In genomic region chr2:192773044-192773443, GRCh38 we compare ENCODE assay signal across 14 cellular contexts.
DNase-seq lines count a peak whose midpoint lies in the region; ATAC-seq and TF ChIP-seq lines count a peak whose summit lies in the region.
"Had no signal": no experiment of that assay in that cellular context is flagged by ENCODE, and none has a peak within 500 bp of the region (broad histone marks: within the 10 kb centered on the region; RNA-seq: fewer than 3 reads in every experiment).

No MANE protein-coding gene starts in this region.

- no peaks in the 10 kb centered on the region for H3K27me3 ChIP-seq in liver (ENCODE audit: control insufficient read depth in 4 of 4, insufficient read depth in 4 of 4, low read length in 3 of 4)

- peaks cover 6% of the 10 kb centered on the region for H3K9me3 Mint-ChIP-seq in stimulated activated effector memory CD8-positive, alpha-beta T cell treated with anti-CD3 and anti-CD28 coated beads, Interleukin-12 subunit alpha, Interleukin-12 subunit beta, amount 100 ng/mL, for 72 hours

- H3K9ac ChIP-seq in liver (ENCODE audit: low read depth in 1 of 2, low read length in 2 of 2) = no peak overlapping the region
- H3K9ac ChIP-seq: GM23248 had no signal

- 20% methylated on average over 2 of the region's 2 CpGs for WGBS in liver

- TF ChIP-seq CTCF in epithelial cell of proximal tubule (conservative IDR thresholded peaks at IDR 0.05; ENCODE audit: low read depth, low read length) (no peak), liver (IDR thresholded peaks at IDR 0.05; ENCODE audit: low read depth, low read length, missing input control) (no peak)

- no peaks in the 10 kb centered on the region for H3K9me3 ChIP-seq in liver (ENCODE audit: control insufficient read depth in 4 of 4, low read length in 3 of 4)
- H3K9me3 ChIP-seq: Caco-2 had no signal

- no peak overlapping the region for H3K27ac ChIP-seq in liver (ENCODE audit: low read depth in 1 of 2, low read length in 2 of 2)
- H3K27ac ChIP-seq: 22Rv1, GM23248 had no signal

- TF ChIP-seq RAD21 in liver (IDR thresholded peaks at IDR 0.05) = no peak

- no peaks in the 10 kb centered on the region for H3K4me1 Mint-ChIP-seq in stimulated activated effector memory CD8-positive, alpha-beta T cell treated with anti-CD3 and anti-CD28 coated beads, Interleukin-12 subunit alpha, Interleukin-12 subunit beta, amount 100 ng/mL, for 72 hours
- H3K4me1 Mint-ChIP-seq: CD14-positive monocyte; CD8-positive, alpha-beta memory T cell had no signal

- H3K27ac Mint-ChIP-seq in stimulated activated effector memory CD8-positive, alpha-beta T cell treated with anti-CD3 and anti-CD28 coated beads, Interleukin-12 subunit alpha, Interleukin-12 subunit beta, amount 100 ng/mL, for 72 hours = no peak overlapping the region
- H3K27ac Mint-ChIP-seq: CD14-positive monocyte; CD8-positive, alpha-beta memory T cell had no signal

- no peaks in the 10 kb centered on the region for H3K36me3 Mint-ChIP-seq in stimulated activated effector memory CD8-positive, alpha-beta T cell treated with anti-CD3 and anti-CD28 coated beads, Interleukin-12 subunit alpha, Interleukin-12 subunit beta, amount 100 ng/mL, for 72 hours
- H3K36me3 Mint-ChIP-seq: CD14-positive monocyte; CD8-positive, alpha-beta memory T cell had no signal

- H3K4me1 ChIP-seq in liver (ENCODE audit: control insufficient read depth in 4 of 4, insufficient read depth in 4 of 4, low read length in 3 of 4) = peaks cover 0 to 2% (median 0%) of the 10 kb centered on the region in 4 donors
- H3K4me1 ChIP-seq: Caco-2 had no signal

- no peaks in the 10 kb centered on the region for H3K36me3 ChIP-seq in liver (ENCODE audit: control insufficient read depth in 4 of 4, insufficient read depth in 3 of 4, low read depth in 1 of 4, low read length in 3 of 4)

- H3K4me3 ChIP-seq in epithelial cell of proximal tubule (ENCODE audit: low read depth, low read length) = no peak overlapping the region
- no peak overlapping the region for H3K4me3 ChIP-seq in liver (ENCODE audit: low read depth in 1 of 3, low read length in 3 of 3)
- H3K4me3 ChIP-seq: GM23248 had no signal

- no peak overlapping the region for H3K4me3 Mint-ChIP-seq in stimulated activated effector memory CD8-positive, alpha-beta T cell treated with anti-CD3 and anti-CD28 coated beads, Interleukin-12 subunit alpha, Interleukin-12 subunit beta, amount 100 ng/mL, for 72 hours
- H3K4me3 Mint-ChIP-seq: CD14-positive monocyte; CD8-positive, alpha-beta memory T cell had no signal

- peak; percentile 20 for DNase-seq in DMS53 (lab: John Stamatoyannopoulos, UW)
- DNase-seq in DMS53 treated with DMSO at 0.1 percent for 48 hours (lab: John Stamatoyannopoulos, UW; ENCODE audit: unreplicated experiment) = no peak
- peak; percentile 15 for DNase-seq in epithelial cell of proximal tubule (ENCODE audit: low read depth)
- DNase-seq in NCI-H1436 treated with DMSO at 0.1 percent for 48 hours (lab: John Stamatoyannopoulos, UW) = no peak
- DNase-seq in stimulated activated effector memory CD8-positive, alpha-beta T cell treated with anti-CD3 and anti-CD28 coated beads, Interleukin-12 subunit alpha, Interleukin-12 subunit beta, amount 100 ng/mL, for 72 hours (ENCODE audit: low spot score in 2 of 2) = no peak
- DNase-seq in iPS-NIHi7 (ENCODE audit: extremely low spot score) = no peak
- no peak for DNase-seq in activated CD4-positive, alpha-beta T cell treated with anti-CD3 and anti-CD28 coated beads, Interleukin-2, amount 50 U/mL, for 4 hours
- DNase-seq: Caco-2; CD8-positive, alpha-beta memory T cell; GM23248 had no signal

- ATAC-seq in stimulated activated effector memory CD8-positive, alpha-beta T cell treated with anti-CD3 and anti-CD28 coated beads, Interleukin-12 subunit alpha, Interleukin-12 subunit beta, amount 100 ng/mL, for 72 hours = no peak
- ATAC-seq: HCT116 had no signal

TF ChIP-seq in liver, 16 proteins besides CTCF, POLR2A, EP300 and RAD21:
- TF ChIP-seq, protein P1, sequence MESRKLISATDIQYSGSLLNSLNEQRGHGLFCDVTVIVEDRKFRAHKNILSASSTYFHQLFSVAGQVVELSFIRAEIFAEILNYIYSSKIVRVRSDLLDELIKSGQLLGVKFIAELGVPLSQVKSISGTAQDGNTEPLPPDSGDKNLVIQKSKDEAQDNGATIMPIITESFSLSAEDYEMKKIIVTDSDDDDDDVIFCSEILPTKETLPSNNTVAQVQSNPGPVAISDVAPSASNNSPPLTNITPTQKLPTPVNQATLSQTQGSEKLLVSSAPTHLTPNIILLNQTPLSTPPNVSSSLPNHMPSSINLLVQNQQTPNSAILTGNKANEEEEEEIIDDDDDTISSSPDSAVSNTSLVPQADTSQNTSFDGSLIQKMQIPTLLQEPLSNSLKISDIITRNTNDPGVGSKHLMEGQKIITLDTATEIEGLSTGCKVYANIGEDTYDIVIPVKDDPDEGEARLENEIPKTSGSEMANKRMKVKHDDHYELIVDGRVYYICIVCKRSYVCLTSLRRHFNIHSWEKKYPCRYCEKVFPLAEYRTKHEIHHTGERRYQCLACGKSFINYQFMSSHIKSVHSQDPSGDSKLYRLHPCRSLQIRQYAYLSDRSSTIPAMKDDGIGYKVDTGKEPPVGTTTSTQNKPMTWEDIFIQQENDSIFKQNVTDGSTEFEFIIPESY (IDR thresholded peaks at IDR 0.05) = no peak
- TF ChIP-seq YY1 (IDR thresholded peaks at IDR 0.05) (no peak), HNF4A (conservative IDR thresholded peaks at IDR 0.05) (peak; percentile 37 to 49), NR2F2 (IDR thresholded peaks at IDR 0.05) (no peak), FOXA1 (IDR thresholded peaks at IDR 0.05) (no peak), GABPA (IDR thresholded peaks at IDR 0.05 in 1 of 2, conservative IDR thresholded peaks at IDR 0.05 in 1 of 2) (no peak), HNF4G (IDR thresholded peaks at IDR 0.05) (no peak)

Comparison
In these comparisons a context has a peak if more than half of its experiments do, and no peak if none do; other contexts are left out.
1. DNase-seq: peak in DMS53 (single experiment) and epithelial cell of proximal tubule (single experiment); none in DMS53 treated with DMSO at 0.1 percent for 48 hours (single experiment), NCI-H1436 treated with DMSO at 0.1 percent for 48 hours (single experiment), stimulated activated effector memory CD8-positive, alpha-beta T cell treated with anti-CD3 and anti-CD28 coated beads, Interleukin-12 subunit alpha, Interleukin-12 subunit beta, amount 100 ng/mL, for 72 hours (0 of 2), iPS-NIHi7 (single experiment) and activated CD4-positive, alpha-beta T cell treated with anti-CD3 and anti-CD28 coated beads, Interleukin-2, amount 50 U/mL, for 4 hours (0 of 2).